Comparison of ENCODE assay signal across 25 cellular contexts in genomic region chr1:232998138-232998537, GRCh38.
"Had no signal": no experiment of that assay in that cellular context is flagged by ENCODE, and none has a peak within 500 bp of the region (broad histone marks: within the 10 kb centered on the region; RNA-seq: fewer than 3 reads in every experiment).

No MANE protein-coding gene starts in this region.

- H3K9me3 Mint-ChIP-seq: natural killer cell treated with Interleukin-12 subunit alpha and Interleukin-12 subunit beta and Interleukin-15 and Interleukin-18, amount 100 ng/mL, for 72 hours had no signal

- H3K27ac ChIP-seq: coronary artery, epithelial cell of prostate, gastroesophageal sphincter, heart left ventricle, hepatocyte, left lung, parathyroid adenoma, right lobe of liver, suprapubic skin, transverse colon, vagina had no signal

- H3K9ac ChIP-seq: parathyroid adenoma had no signal

- H3K9me3 ChIP-seq: gastroesophageal sphincter, right lobe of liver, suprapubic skin had no signal

- H3K27me3 ChIP-seq: gastroesophageal sphincter, heart left ventricle, hepatocyte, left lung, right lobe of liver, suprapubic skin, transverse colon, vagina had no signal

- H3K4me1 ChIP-seq: gastroesophageal sphincter, heart left ventricle, left lung, parathyroid adenoma, right lobe of liver, suprapubic skin, transverse colon, vagina had no signal

- H3K27me3 Mint-ChIP-seq: naive B cell; natural killer cell treated with Interleukin-12 subunit alpha and Interleukin-12 subunit beta and Interleukin-15 and Interleukin-18, amount 100 ng/mL, for 72 hours; progenitor cell of endocrine pancreas; stimulated activated naive CD8-positive, alpha-beta T cell treated with anti-CD3 and anti-CD28 coated beads, Interleukin-15, amount 100 ng/mL, for 72 hours had no signal

- H3K4me3 ChIP-seq: coronary artery, gastroesophageal sphincter, heart left ventricle, hepatocyte, left lung, mucosa of descending colon, right lobe of liver, suprapubic skin, transverse colon, vagina had no signal

- H3K4me2 ChIP-seq: hepatocyte had no signal

- ATAC-seq: esophagus mucosa; gastroesophageal sphincter; heart left ventricle; left cardiac atrium; left lung; mucosa of descending colon; natural killer cell treated with Interleukin-12 subunit alpha and Interleukin-12 subunit beta and Interleukin-15 and Interleukin-18, amount 100 ng/mL, for 72 hours; right lobe of liver; stimulated activated naive CD8-positive, alpha-beta T cell treated with anti-CD3 and anti-CD28 coated beads, Interleukin-15, amount 100 ng/mL, for 72 hours had no signal

- H3K27ac Mint-ChIP-seq: mesothelial cell of epicardium, progenitor cell of endocrine pancreas had no signal

- DNase-seq: heart left ventricle; left cardiac atrium; left lung; mesenchymal stem cell; mucosa of descending colon; naive B cell; right lobe of liver; small intestine; stimulated activated CD4-positive, alpha-beta T cell treated with anti-CD3 and anti-CD28 coated beads, Interleukin-15, amount 100 ng/mL, for 24 hours; stimulated activated CD4-positive, alpha-beta T cell treated with anti-CD3 and anti-CD28 coated beads, Interleukin-2, amount 100 ng/mL, for 48 hours; stimulated activated naive CD4-positive, alpha-beta T cell; stimulated activated naive CD8-positive, alpha-beta T cell treated with anti-CD3 and anti-CD28 coated beads, Interleukin-15, amount 100 ng/mL, for 72 hours; transverse colon had no signal

- H3K4me1 Mint-ChIP-seq: mesothelial cell of epicardium, naive B cell, neural crest cell had no signal

- H2AFZ ChIP-seq: hepatocyte, parathyroid adenoma had no signal

- H3K36me3 ChIP-seq: right lobe of liver, transverse colon had no signal

- H3K4me3 Mint-ChIP-seq: mesothelial cell of epicardium; naive B cell; natural killer cell treated with Interleukin-12 subunit alpha and Interleukin-12 subunit beta and Interleukin-15 and Interleukin-18, amount 100 ng/mL, for 72 hours; neural crest cell; stimulated activated naive CD8-positive, alpha-beta T cell treated with anti-CD3 and anti-CD28 coated beads, Interleukin-15, amount 100 ng/mL, for 72 hours had no signal
